Comparison of ENCODE assay signal across 8 cellular contexts in the genomic region with DNA sequence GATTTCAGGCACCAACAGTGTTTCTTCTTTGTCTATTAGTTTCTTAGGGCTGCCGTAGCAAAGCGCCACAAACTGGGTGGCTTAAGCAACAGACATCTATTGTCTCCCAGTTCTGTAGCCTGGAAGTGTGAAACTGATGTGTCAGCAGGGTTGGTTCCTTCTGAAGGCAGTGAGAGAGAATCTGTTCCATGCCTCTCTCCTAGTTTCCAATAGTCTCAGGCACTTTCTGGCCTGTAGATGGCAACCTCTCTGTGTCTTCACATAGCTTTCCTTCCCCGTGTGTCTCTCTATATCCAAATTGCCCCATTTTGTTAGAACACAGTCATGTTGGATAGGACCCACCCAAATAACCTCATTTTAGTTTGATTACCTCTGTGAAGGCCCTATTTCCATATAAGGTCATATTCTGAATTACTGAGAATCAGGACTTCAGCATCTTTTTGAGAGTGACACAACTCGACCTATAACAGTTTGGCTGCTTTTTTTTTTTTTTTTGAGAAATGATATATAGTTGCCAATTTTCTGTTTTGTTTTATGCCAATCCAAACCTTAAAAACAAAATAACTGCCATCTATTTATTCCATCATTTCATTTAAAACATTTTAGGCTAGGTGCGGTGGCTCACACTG.
DNase-seq lines count a peak whose midpoint lies in the region; ATAC-seq and TF ChIP-seq lines count a peak whose summit lies in the region.

No MANE protein-coding gene starts in this region.

- H3K27me3 ChIP-seq in gastroesophageal sphincter (no peaks in the 10 kb centered on the region), vagina (no peaks in the 10 kb centered on the region), sigmoid colon (no peaks in the 10 kb centered on the region)

- ATAC-seq in gastroesophageal sphincter, result peak; percentile 57

- H3K9me3 ChIP-seq in gastroesophageal sphincter, result peaks cover 0 to 6% (median 0%) of the 10 kb centered on the region in 3 donors
- H3K9me3 ChIP-seq in vagina, result no peaks in the 10 kb centered on the region
- H3K9me3 ChIP-seq in sigmoid colon, result no peaks in the 10 kb centered on the region

- H3K4me3 ChIP-seq in gastroesophageal sphincter, result no peak overlapping the region
- no peak overlapping the region for H3K4me3 ChIP-seq in skeletal muscle cell (ENCODE audit: low read depth, low read length)
- no peak overlapping the region for H3K4me3 ChIP-seq in vagina
- no peak overlapping the region for H3K4me3 ChIP-seq in sigmoid colon

- TF ChIP-seq EP300 in gastroesophageal sphincter (IDR thresholded peaks at IDR 0.05), result no peak
- no peak for TF ChIP-seq EP300 in sigmoid colon (IDR thresholded peaks at IDR 0.05)

- intact Hi-C loops in vagina (cut with DNase I) (no loop called here), sigmoid colon (cut with DNase I) (no loop called here)

- no peaks in the 10 kb centered on the region for H3K36me3 ChIP-seq in gastroesophageal sphincter
- H3K36me3 ChIP-seq in vagina, result no peaks in the 10 kb centered on the region
- H3K36me3 ChIP-seq in sigmoid colon, result no peaks in the 10 kb centered on the region

- H3K4me1 ChIP-seq in gastroesophageal sphincter (no peaks in the 10 kb centered on the region), vagina (no peaks in the 10 kb centered on the region), sigmoid colon (no peaks in the 10 kb centered on the region)

- no peak overlapping the region for H3K27ac ChIP-seq in 22Rv1
- H3K27ac ChIP-seq in gastroesophageal sphincter, result no peak overlapping the region
- H3K27ac ChIP-seq in vagina, result no peak overlapping the region
- H3K27ac ChIP-seq in sigmoid colon, result no peak overlapping the region

- TF ChIP-seq CTCF in 22Rv1 (IDR thresholded peaks at IDR 0.05) (peak; percentile 73), GM12872 (IDR thresholded peaks at IDR 0.05; ENCODE audit: insufficient read depth, low read depth, low read length) (peak; percentile 58), gastroesophageal sphincter (IDR thresholded peaks at IDR 0.05) (peak in 1 of 4 experiments; percentile 31), vagina (IDR thresholded peaks at IDR 0.05) (no peak), sigmoid colon (IDR thresholded peaks at IDR 0.05) (no peak)

- DNase-seq in HPDE6-E6E7 (ENCODE audit: extremely low spot score) (peak; percentile 6), SHP77 (lab: John Stamatoyannopoulos, UW) (peak; percentile 79 to 83), skeletal muscle cell (ENCODE audit: low read depth) (peak; percentile 19), vagina (ENCODE audit: extremely low spot score in 2 of 2) (no peak), sigmoid colon (no peak)

- 71 to 73% methylated on average over 5 of the region's 5 CpGs for WGBS in gastroesophageal sphincter (ENCODE audit: low coverage in 1 of 2), 2 donors
- WGBS in sigmoid colon, 2 donors, result 57 to 67% methylated on average over 5 of the region's 5 CpGs

- no peak for TF ChIP-seq POLR2A in gastroesophageal sphincter (IDR thresholded peaks at IDR 0.05)
- no peak for TF ChIP-seq POLR2A in vagina (IDR thresholded peaks at IDR 0.05)
- TF ChIP-seq POLR2A in sigmoid colon (IDR thresholded peaks at IDR 0.05), result no peak

Comparison
In these comparisons a context has a peak if more than half of its experiments do, and no peak if none do; other contexts are left out.
1. CTCF ChIP-seq: peak in 22Rv1 (single experiment) and GM12872 (single experiment); none in vagina (0 of 3) and sigmoid colon (0 of 4).
2. DNase-seq: peak in HPDE6-E6E7 (single experiment), SHP77 (2 of 2) and skeletal muscle cell (single experiment); none in vagina (0 of 2) and sigmoid colon (single experiment).